Comparison of ENCODE assay signal across 1 cellular context in the genomic region with DNA sequence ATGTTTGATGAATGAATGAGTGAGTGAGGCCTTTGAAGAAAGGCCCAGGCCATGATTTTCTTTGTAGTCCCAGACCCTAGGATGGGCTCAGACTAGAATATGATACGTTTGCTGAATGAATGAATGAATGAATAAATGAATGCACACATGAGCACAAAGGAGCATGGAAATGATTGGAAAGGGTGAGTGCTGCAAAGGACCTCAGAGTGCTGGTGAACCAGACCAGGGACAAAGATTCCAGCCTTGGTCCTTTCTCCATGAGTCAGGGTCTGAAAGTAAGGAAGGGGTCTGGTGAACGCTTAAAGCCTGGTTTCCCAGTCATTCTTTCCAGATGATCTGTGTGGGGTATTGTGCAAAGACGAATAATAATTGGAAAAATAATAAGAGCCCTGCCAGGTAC.
TF ChIP-seq lines count a peak whose summit lies in the region.

No MANE protein-coding gene starts in this region.

TF ChIP-seq in GM12878, 131 proteins besides CTCF, POLR2A, EP300 and RAD21:
- TF ChIP-seq, protein P1, sequence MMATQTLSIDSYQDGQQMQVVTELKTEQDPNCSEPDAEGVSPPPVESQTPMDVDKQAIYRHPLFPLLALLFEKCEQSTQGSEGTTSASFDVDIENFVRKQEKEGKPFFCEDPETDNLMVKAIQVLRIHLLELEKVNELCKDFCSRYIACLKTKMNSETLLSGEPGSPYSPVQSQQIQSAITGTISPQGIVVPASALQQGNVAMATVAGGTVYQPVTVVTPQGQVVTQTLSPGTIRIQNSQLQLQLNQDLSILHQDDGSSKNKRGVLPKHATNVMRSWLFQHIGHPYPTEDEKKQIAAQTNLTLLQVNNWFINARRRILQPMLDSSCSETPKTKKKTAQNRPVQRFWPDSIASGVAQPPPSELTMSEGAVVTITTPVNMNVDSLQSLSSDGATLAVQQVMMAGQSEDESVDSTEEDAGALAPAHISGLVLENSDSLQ (IDR thresholded peaks at IDR 0.05), result no peak
- peak; percentile 79 for TF ChIP-seq ZNF24 (IDR thresholded peaks at IDR 0.05)
